ENCODE assay signal across 1 cellular context in genomic region chr17:82320140-82320840, GRCh38.
A peak's percentile ranks its signal among the peaks of the same experiment; 100 is the strongest.
TF ChIP-seq lines count a peak whose summit lies in the region.

No MANE protein-coding gene starts in this region.

TF ChIP-seq in HepG2, 621 proteins besides CTCF, POLR2A, EP300 and RAD21 (continued from another document and continues in another):
- TF ChIP-seq CSRNP2 (CRISPR knock-in tag; conservative IDR thresholded peaks at IDR 0.05; ENCODE audit: low read depth) = no peak
- no peak for TF ChIP-seq TBL1XR1 (IDR thresholded peaks at IDR 0.05; ENCODE audit: borderline replicate concordance, low read length, partially characterized antibody)
- TF ChIP-seq NFKB2 (CRISPR knock-in tag; IDR thresholded peaks at IDR 0.05; ENCODE audit: borderline replicate concordance) = peak; percentile 58; the same call in 1 of the 2 replicates
- no peak for TF ChIP-seq TFDP1 (CRISPR knock-in tag; IDR thresholded peaks at IDR 0.05; ENCODE audit: borderline replicate concordance)
- no peak; the same call in 1 of the 2 replicates for TF ChIP-seq ZNF296 (CRISPR knock-in tag; conservative IDR thresholded peaks at IDR 0.05)
- 0 out of 2 replicates have a peak, but pooled peaks have one; percentile 48 for TF ChIP-seq HBP1 (CRISPR knock-in tag; IDR thresholded peaks at IDR 0.05; ENCODE audit: low read depth)
- TF ChIP-seq FOXA3 (CRISPR knock-in tag; IDR thresholded peaks at IDR 0.05) = 0 out of 2 replicates have a peak, but pooled peaks have one; percentile 28
- TF ChIP-seq IRF9 (CRISPR knock-in tag; IDR thresholded peaks at IDR 0.05; ENCODE audit: borderline replicate concordance) = 0 out of 2 replicates have a peak, but pooled peaks have one; percentile 52
- TF ChIP-seq ZBTB40 (IDR thresholded peaks at IDR 0.05) = no peak
- TF ChIP-seq ZBTB40 (CRISPR knock-in tag; IDR thresholded peaks at IDR 0.05) = peak; percentile 58; the same call in 1 of the 2 replicates
- TF ChIP-seq CEBPG (CRISPR knock-in tag; IDR thresholded peaks at IDR 0.05) = no peak
- TF ChIP-seq ZNF362 (CRISPR knock-in tag; IDR thresholded peaks at IDR 0.05; ENCODE audit: borderline replicate concordance) = peak; percentile 25; the same call in 1 of the 2 replicates
- TF ChIP-seq TSC22D2 (CRISPR knock-in tag; IDR thresholded peaks at IDR 0.05; ENCODE audit: borderline replicate concordance) = peak; percentile 59; the same call in 1 of the 2 replicates
- TF ChIP-seq ZNF580 (CRISPR knock-in tag; IDR thresholded peaks at IDR 0.05; ENCODE audit: borderline replicate concordance, low read depth) = no peak
- TF ChIP-seq GATAD1 (CRISPR knock-in tag; IDR thresholded peaks at IDR 0.05) = no peak
- peak; percentile 42; the same call in 1 of the 2 replicates for TF ChIP-seq ZNF770 (CRISPR knock-in tag; IDR thresholded peaks at IDR 0.05)
- peak; percentile 32; the same call in 1 of the 2 replicates for TF ChIP-seq RXRB (CRISPR knock-in tag; IDR thresholded peaks at IDR 0.05; ENCODE audit: borderline replicate concordance)
- peak; percentile 62 for TF ChIP-seq NCOR1 (IDR thresholded peaks at IDR 0.05; ENCODE audit: borderline replicate concordance, low read length)
- TF ChIP-seq SP5 (CRISPR knock-in tag; IDR thresholded peaks at IDR 0.05; ENCODE audit: borderline replicate concordance, low read depth) = no peak
- peak; percentile 84 for TF ChIP-seq MYC (CRISPR knock-in tag; IDR thresholded peaks at IDR 0.05; ENCODE audit: borderline replicate concordance)
- TF ChIP-seq BRD4 (CRISPR knock-in tag; IDR thresholded peaks at IDR 0.05) = peak; percentile 39; the same call in 1 of the 2 replicates
- 0 out of 2 replicates have a peak, but pooled peaks have one; percentile 14 for TF ChIP-seq ZNF441 (CRISPR knock-in tag; IDR thresholded peaks at IDR 0.05; ENCODE audit: borderline replicate concordance)
- peak; percentile 67 for TF ChIP-seq SALL1 (CRISPR knock-in tag; IDR thresholded peaks at IDR 0.05)
- TF ChIP-seq NONO (IDR thresholded peaks at IDR 0.05) = no peak
- peak; percentile 73 for TF ChIP-seq NONO (CRISPR knock-in tag; conservative IDR thresholded peaks at IDR 0.05)
- TF ChIP-seq FOXO1 (CRISPR knock-in tag; IDR thresholded peaks at IDR 0.05) = no peak
- TF ChIP-seq ZBTB25 (CRISPR knock-in tag; IDR thresholded peaks at IDR 0.05) = peak; percentile 59; the same call in 1 of the 2 replicates
- TF ChIP-seq THRA (CRISPR knock-in tag; IDR thresholded peaks at IDR 0.05; ENCODE audit: borderline replicate concordance) = peak; percentile 38; the same call in 1 of the 2 replicates
- TF ChIP-seq GMEB2 (CRISPR knock-in tag; IDR thresholded peaks at IDR 0.05; ENCODE audit: low read depth) = no peak
- no peak; the same call in 1 of the 2 replicates for TF ChIP-seq KAT7 (CRISPR knock-in tag; IDR thresholded peaks at IDR 0.05; ENCODE audit: borderline replicate concordance)
- TF ChIP-seq RXRA (CRISPR knock-in tag; IDR thresholded peaks at IDR 0.05) = peak; percentile 62
